16 cellular contexts compared by ENCODE assay signal in genomic region chr11:112751312-112751711, GRCh38.
DNase-seq lines count a peak whose midpoint lies in the region; ATAC-seq and TF ChIP-seq lines count a peak whose summit lies in the region.
"Had no signal": no experiment of that assay in that cellular context is flagged by ENCODE, and none has a peak within 500 bp of the region (broad histone marks: within the 10 kb centered on the region; RNA-seq: fewer than 3 reads in every experiment).

No MANE protein-coding gene starts in this region.

- POLR2A ChIA-PET in SK-N-SH (lab: Yijun Ruan, JAX): interaction anchor here (0.7 kb wide), 1 partner anchor 26 kb away, joined by 3 read pairs; no protein-coding TSS in a partner anchor

- H3K27ac ChIP-seq in SK-N-SH (ENCODE audit: low read depth in 2 of 2, low read length in 1 of 2): peak overlapping the region in 1 of 2 experiments; percentile 28; a peak in 1 of 4 replicates
- H3K27ac ChIP-seq in neuronal stem cell (replicated peaks; ENCODE audit: low read length): no peak overlapping the region
- H3K27ac ChIP-seq in WERI-Rb-1: no peak overlapping the region
- H3K27ac ChIP-seq: GM23248 had no signal

- H2AFZ ChIP-seq in SK-N-SH (ENCODE audit: low read depth): no peak overlapping the region
- no peak overlapping the region for H2AFZ ChIP-seq in neuronal stem cell (ENCODE audit: low read length)
- H2AFZ ChIP-seq: GM23248 had no signal

- TF ChIP-seq CTCF in SK-N-SH (IDR thresholded peaks at IDR 0.05) (no peak), WERI-Rb-1 (IDR thresholded peaks at IDR 0.05; ENCODE audit: low read depth, low read length) (no peak)

- TF ChIP-seq EP300 in SK-N-SH (IDR thresholded peaks at IDR 0.05; ENCODE audit: borderline replicate concordance in 1 of 2, low read depth in 1 of 2, low read length in 1 of 2): no peak

- no peaks in the 10 kb centered on the region for H4K20me1 ChIP-seq in SK-N-SH (ENCODE audit: insufficient read depth)

- no peaks in the 10 kb centered on the region for H3K79me1 ChIP-seq in neuronal stem cell (ENCODE audit: low read depth, low read length)

- no peak overlapping the region for H4K8ac ChIP-seq in neuronal stem cell (ENCODE audit: low read depth, low read length)

- no peak overlapping the region for H3K4ac ChIP-seq in neuronal stem cell (ENCODE audit: low read length)

- H3K79me2 ChIP-seq in SK-N-SH (ENCODE audit: insufficient read depth): no peaks in the 10 kb centered on the region

- intact Hi-C loops in left cardiac atrium (cut with DNase I): loop anchor here in 1 of 2 donors (10.0 kb wide), 1 partner anchor 97 kb away; no protein-coding TSS in a partner anchor

- DNase-seq in SK-N-SH: peak; percentile 43
- peak; percentile 34 for DNase-seq in NCI-H69 (lab: John Stamatoyannopoulos, UW)
- peak; percentile 42 for DNase-seq in left cardiac atrium
- DNase-seq in neuronal stem cell (ENCODE audit: low spot score): no peak
- no peak for DNase-seq in WERI-Rb-1
- DNase-seq in NCI-H510A treated with DMSO at 0.1 percent for 48 hours (lab: John Stamatoyannopoulos, UW): no peak
- DNase-seq: DND-41, GF-D8, GM23248, MV-4-11, NCI-H526, SHP77 treated with DMSO at 0.1 percent for 48 hours had no signal

- ATAC-seq in SK-N-SH treated with all-trans-retinoic acid at 6 μM for 48 hours: no peak
- ATAC-seq in left cardiac atrium: peak; percentile 66 to 73
- no peak for ATAC-seq in HG03442 (IDR thresholded peaks at IDR 0.05; ENCODE audit: unreplicated experiment)
- ATAC-seq: HCT116, Panc1 had no signal

- no peak overlapping the region for H2AK5ac ChIP-seq in neuronal stem cell (ENCODE audit: low read depth, low read length)

- H3K9me2 ChIP-seq in SK-N-SH: no peaks in the 10 kb centered on the region

- no peak overlapping the region for H2BK5ac ChIP-seq in neuronal stem cell (ENCODE audit: low read length)

- H4K91ac ChIP-seq in neuronal stem cell (ENCODE audit: low read depth, low read length, poor library complexity): no peak overlapping the region

- TF ChIP-seq RAD21 in SK-N-SH (IDR thresholded peaks at IDR 0.05; ENCODE audit: low read length): no peak

- H3K36me3 ChIP-seq in SK-N-SH (replicated peaks in 1 of 2; ENCODE audit: control insufficient read depth in 1 of 2, insufficient read depth in 2 of 2, low read length in 1 of 2): no peaks in the 10 kb centered on the region
- H3K36me3 ChIP-seq in neuronal stem cell (replicated peaks in 1 of 2; ENCODE audit: control insufficient read depth in 2 of 2, insufficient read depth in 2 of 2, low read length in 2 of 2): no peaks in the 10 kb centered on the region
- no peaks in the 10 kb centered on the region for H3K36me3 ChIP-seq in WERI-Rb-1

- 59% methylated on average over 4 of the region's 4 CpGs for WGBS in SK-N-SH (ENCODE audit: low lambda C conversion rate)
- no CpG with 5 or more reads among the region's 4 CpGs for WGBS in neuronal stem cell (ENCODE audit: extremely low coverage in 2 of 2, insufficient read length in 2 of 2, insufficient replicate concordance in 1 of 2), 2 donors

- H3K23ac ChIP-seq in neuronal stem cell (ENCODE audit: low read depth, low read length, poor library complexity): no peak overlapping the region

- no peaks in the 10 kb centered on the region for H3K9me3 ChIP-seq in SK-N-SH
- H3K9me3 ChIP-seq in neuronal stem cell (replicated peaks in 1 of 2; ENCODE audit: control insufficient read depth in 2 of 2, insufficient read depth in 1 of 2, low read depth in 1 of 2, low read length in 2 of 2): no peaks in the 10 kb centered on the region
- H3K9me3 ChIP-seq in WERI-Rb-1 (ENCODE audit: severe bottlenecking): no peaks in the 10 kb centered on the region

- no peak overlapping the region for H3K4me2 ChIP-seq in SK-N-SH
- no peak overlapping the region for H3K4me2 ChIP-seq in neuronal stem cell (ENCODE audit: insufficient read depth, low read length, poor library complexity, severe bottlenecking)

- no peak overlapping the region for H2BK12ac ChIP-seq in neuronal stem cell (ENCODE audit: low read length)

- no peak overlapping the region for H3K4me3 ChIP-seq in SK-N-SH (ENCODE audit: low read depth in 2 of 2, low read length in 1 of 2)
- H3K4me3 ChIP-seq in neuronal stem cell (ENCODE audit: low read length in 2 of 2): no peak overlapping the region
- no peak overlapping the region for H3K4me3 ChIP-seq in WERI-Rb-1 (ENCODE audit: low read depth, low read length)
- H3K4me3 ChIP-seq: GM23248 had no signal

- peak overlapping the region; percentile 9 for H3K14ac ChIP-seq in neuronal stem cell (ENCODE audit: low read length)

- CTCF ChIA-PET in SK-N-SH (lab: Yijun Ruan, JAX): no interaction called here

- no peaks in the 10 kb centered on the region for H3K27me3 ChIP-seq in SK-N-SH (ENCODE audit: insufficient read depth)
- no peaks in the 10 kb centered on the region for H3K27me3 ChIP-seq in neuronal stem cell (ENCODE audit: control insufficient read depth in 3 of 3, insufficient read depth in 3 of 3, low read depth in 1 of 3, low read length in 3 of 3)
- H3K27me3 ChIP-seq in WERI-Rb-1 (ENCODE audit: insufficient read depth, low read depth, severe bottlenecking): no peaks in the 10 kb centered on the region

- no peak overlapping the region for H3K9ac ChIP-seq in SK-N-SH
- H3K9ac ChIP-seq in neuronal stem cell (ENCODE audit: low read depth, low read length, poor library complexity): peak overlapping the region; percentile 67
- H3K9ac ChIP-seq: GM23248 had no signal

- H3K18ac ChIP-seq in neuronal stem cell (ENCODE audit: low read length): peak overlapping the region; percentile 20

- H2BK15ac ChIP-seq in neuronal stem cell (ENCODE audit: low read length): no peak overlapping the region

- no peak overlapping the region for H2BK120ac ChIP-seq in neuronal stem cell (ENCODE audit: low read depth, low read length)

- peaks cover 0 to 23% of the 10 kb centered on the region in 2 experiments; a peak in 1 of 4 replicates for H3K4me1 ChIP-seq in SK-N-SH (ENCODE audit: control insufficient read depth in 1 of 2, insufficient read depth in 2 of 2, low read depth in 1 of 2, low read length in 1 of 2)
- H3K4me1 ChIP-seq in neuronal stem cell (ENCODE audit: control insufficient read depth in 2 of 2, insufficient read depth in 1 of 2, low read depth in 1 of 2, low read length in 2 of 2): peaks cover 0 to 9% of the 10 kb centered on the region in 2 donors

- H3F3A ChIP-seq in SK-N-SH (replicated peaks; ENCODE audit: insufficient read depth): no peaks in the 10 kb centered on the region

TF ChIP-seq in SK-N-SH, 30 proteins besides CTCF, POLR2A, EP300 and RAD21 (continues in another document):
- TF ChIP-seq GATA2 (CRISPR knock-in tag; IDR thresholded peaks at IDR 0.05) (no peak), SIN3A (IDR thresholded peaks at IDR 0.05; ENCODE audit: borderline replicate concordance, low read depth, low read length) (no peak), TAF1 (IDR thresholded peaks at IDR 0.05; ENCODE audit: borderline replicate concordance, low read depth, low read length) (no peak)

TF ChIP-seq in SK-N-SH treated with all-trans-retinoic acid at 6 μM for 48 hours, 23 proteins besides CTCF, POLR2A, EP300 and RAD21 (continues in another document):
- TF ChIP-seq ZNF8 (CRISPR knock-in tag; IDR thresholded peaks at IDR 0.05) (no peak), PPARA (CRISPR knock-in tag; IDR thresholded peaks at IDR 0.05; ENCODE audit: borderline replicate concordance) (no peak), CREB5 (CRISPR knock-in tag; IDR thresholded peaks at IDR 0.05; ENCODE audit: low read depth) (no peak), ZNF565 (CRISPR knock-in tag; conservative IDR thresholded peaks at IDR 0.05; ENCODE audit: low read depth) (no peak), CSRNP3 (CRISPR knock-in tag; IDR thresholded peaks at IDR 0.05) (no peak), ZC3H10 (CRISPR knock-in tag; IDR thresholded peaks at IDR 0.05) (no peak), ARNTL (CRISPR knock-in tag; IDR thresholded peaks at IDR 0.05; ENCODE audit: borderline replicate concordance, low read depth) (no peak), ZFP30 (CRISPR knock-in tag; IDR thresholded peaks at IDR 0.05) (no peak), ZNF70 (CRISPR knock-in tag; IDR thresholded peaks at IDR 0.05) (no peak), TCF4 (CRISPR knock-in tag; IDR thresholded peaks at IDR 0.05; ENCODE audit: borderline replicate concordance) (no peak)

Comparison
In these comparisons a context has a peak if more than half of its experiments do, and no peak if none do; other contexts are left out.
1. DNase-seq: peak in SK-N-SH (single experiment), NCI-H69 (single experiment) and left cardiac atrium (single experiment); none in neuronal stem cell (single experiment), WERI-Rb-1 (single experiment) and NCI-H510A treated with DMSO at 0.1 percent for 48 hours (single experiment).
2. ATAC-seq: peak in left cardiac atrium (2 of 2); none in SK-N-SH treated with all-trans-retinoic acid at 6 μM for 48 hours (single experiment) and HG03442 (single experiment).